Comparison of ENCODE assay signal across 1 cellular context in the genomic region with DNA sequence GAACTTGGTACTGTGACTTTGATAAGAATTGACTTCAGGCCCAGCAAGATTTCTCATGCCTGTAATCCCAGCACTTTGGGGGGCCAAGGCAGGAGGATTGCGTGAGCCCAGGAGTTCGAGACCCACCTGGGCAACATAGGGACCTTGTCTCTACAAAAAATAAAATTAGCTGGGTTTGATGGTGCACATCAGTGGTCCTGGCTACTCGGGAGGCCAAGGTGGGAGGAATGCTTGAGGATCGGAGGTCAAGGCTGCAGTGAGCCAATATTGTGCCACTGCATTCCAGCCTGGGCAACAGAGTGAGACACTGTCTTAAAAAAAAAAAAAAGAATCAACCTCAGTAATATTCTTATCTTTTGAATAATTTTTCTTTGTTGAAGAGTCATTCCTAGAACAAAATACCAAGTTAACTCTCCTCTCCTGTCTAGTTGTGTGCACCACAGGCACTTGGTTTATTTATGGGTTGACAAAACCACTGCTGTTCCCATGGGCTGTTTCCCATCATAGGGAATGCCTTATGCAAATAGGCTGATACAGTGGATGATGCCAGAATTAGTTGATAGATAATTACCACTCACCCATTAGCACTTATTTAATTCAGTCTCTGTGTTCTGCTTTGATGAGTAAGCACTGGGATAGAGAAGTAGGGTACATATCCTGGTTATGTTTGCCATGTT.
TF ChIP-seq lines count a peak whose summit lies in the region.

No MANE protein-coding gene starts in this region.

TF ChIP-seq in GM12878, 131 proteins besides CTCF, POLR2A, EP300 and RAD21:
- peak; percentile 73 for TF ChIP-seq RUNX3 (IDR thresholded peaks at IDR 0.05; ENCODE audit: low read length)
- TF ChIP-seq, protein P1, sequence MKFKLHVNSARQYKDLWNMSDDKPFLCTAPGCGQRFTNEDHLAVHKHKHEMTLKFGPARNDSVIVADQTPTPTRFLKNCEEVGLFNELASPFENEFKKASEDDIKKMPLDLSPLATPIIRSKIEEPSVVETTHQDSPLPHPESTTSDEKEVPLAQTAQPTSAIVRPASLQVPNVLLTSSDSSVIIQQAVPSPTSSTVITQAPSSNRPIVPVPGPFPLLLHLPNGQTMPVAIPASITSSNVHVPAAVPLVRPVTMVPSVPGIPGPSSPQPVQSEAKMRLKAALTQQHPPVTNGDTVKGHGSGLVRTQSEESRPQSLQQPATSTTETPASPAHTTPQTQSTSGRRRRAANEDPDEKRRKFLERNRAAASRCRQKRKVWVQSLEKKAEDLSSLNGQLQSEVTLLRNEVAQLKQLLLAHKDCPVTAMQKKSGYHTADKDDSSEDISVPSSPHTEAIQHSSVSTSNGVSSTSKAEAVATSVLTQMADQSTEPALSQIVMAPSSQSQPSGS (IDR thresholded peaks at IDR 0.05; ENCODE audit: low read length) = peak; percentile 21; the same call in 1 of the 2 replicates
- no peak for TF ChIP-seq CREM (IDR thresholded peaks at IDR 0.05; ENCODE audit: low read depth)
- TF ChIP-seq ZNF24 (IDR thresholded peaks at IDR 0.05) = no peak
- 0 out of 2 replicates have a peak, but pooled peaks have one; percentile 6 for TF ChIP-seq IRF4 (IDR thresholded peaks at IDR 0.05; ENCODE audit: low read depth, low read length)
